2 cellular contexts compared by ENCODE assay signal in the genomic region with DNA sequence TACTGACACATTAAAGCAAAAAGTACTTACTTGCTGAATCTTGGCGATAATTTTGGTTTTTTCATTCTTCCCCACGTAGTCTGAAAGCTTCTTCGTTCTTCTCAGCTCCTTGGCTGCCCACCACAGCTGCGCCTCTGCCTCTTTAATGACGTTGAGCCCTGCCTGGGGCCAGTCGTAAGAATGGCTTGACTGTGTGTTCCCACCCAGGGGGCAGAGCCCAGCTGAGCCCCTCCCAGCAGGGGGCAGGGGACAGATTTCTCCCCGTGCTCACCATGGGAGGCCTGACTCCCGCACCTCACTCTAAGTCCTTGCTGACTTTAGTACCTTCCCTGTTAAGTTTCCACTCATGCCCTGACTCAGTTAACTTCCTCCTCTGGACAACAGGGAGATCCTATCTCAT.
TF ChIP-seq lines count a peak whose summit lies in the region.

No MANE protein-coding gene starts in this region.

TF ChIP-seq in HEK293, 187 proteins besides CTCF, POLR2A, EP300 and RAD21:
- no peak for TF ChIP-seq ZFP41 (tag by site-specific recombination; IDR thresholded peaks at IDR 0.05; ENCODE audit: borderline replicate concordance)
- TF ChIP-seq PATZ1 (tag by site-specific recombination; IDR thresholded peaks at IDR 0.05) = 0 out of 2 replicates have a peak, but pooled peaks have one; percentile 21
- no peak for TF ChIP-seq REST (tag by site-specific recombination; IDR thresholded peaks at IDR 0.05)
- peak; percentile 98 for TF ChIP-seq ZIC2 (tag by site-specific recombination; IDR thresholded peaks at IDR 0.05)
- TF ChIP-seq GLIS1 (tag by site-specific recombination; IDR thresholded peaks at IDR 0.05) = peak; percentile 75
TF ChIP-seq in HEK293: peak in this region for 3.

TF ChIP-seq in H1, 55 proteins besides CTCF, POLR2A, EP300 and RAD21:
- TF ChIP-seq PHF8 (conservative IDR thresholded peaks at IDR 0.05; ENCODE audit: low read depth, low read length) (no peak), JUND (IDR thresholded peaks at IDR 0.05; ENCODE audit: low read length) (no peak), E2F6 (IDR thresholded peaks at IDR 0.05) (no peak), RNF2 (IDR thresholded peaks at IDR 0.05; ENCODE audit: borderline replicate concordance, low read depth, low read length, missing control alignments, poor library complexity, severe bottlenecking) (no peak), TAF7 (optimal IDR thresholded peaks at IDR 0.05; ENCODE audit: borderline replicate concordance, low read depth, low read length) (no peak), CTBP2 (IDR thresholded peaks at IDR 0.05; ENCODE audit: borderline replicate concordance, insufficient read depth, insufficient read length, low read length) (no peak), RXRA (IDR thresholded peaks at IDR 0.05; ENCODE audit: insufficient read depth, low read depth, low read length) (no peak), CBX5 (IDR thresholded peaks at IDR 0.05; ENCODE audit: low read depth, low read length) (no peak), TEAD4 (IDR thresholded peaks at IDR 0.05; ENCODE audit: low read depth, low read length) (no peak)
